1 cellular context compared by ENCODE assay signal in genomic region chr4:115664285-115664684, GRCh38.
TF ChIP-seq lines count a peak whose summit lies in the region.

No MANE protein-coding gene starts in this region.

TF ChIP-seq in SK-N-SH treated with all-trans-retinoic acid at 6 μM for 48 hours, 23 proteins besides CTCF, POLR2A, EP300 and RAD21 (continued from another document):
- no peak for TF ChIP-seq ZC3H10 (CRISPR knock-in tag; IDR thresholded peaks at IDR 0.05)
